9 cellular contexts compared by ENCODE assay signal in genomic region chr3:134313839-134314587, GRCh38.
DNase-seq lines count a peak whose midpoint lies in the region; ATAC-seq, FAIRE-seq and TF ChIP-seq lines count a peak whose summit lies in the region.
"Had no signal": no experiment of that assay in that cellular context is flagged by ENCODE, and none has a peak within 500 bp of the region (broad histone marks: within the 10 kb centered on the region; RNA-seq: fewer than 3 reads in every experiment).

No MANE protein-coding gene starts in this region.

- ATAC-seq in pancreas (peak; percentile 2 to 31 (median 20)), GM19463 (IDR thresholded peaks at IDR 0.05; ENCODE audit: unreplicated experiment) (no peak)

- intact Hi-C loops in pancreas (cut with DNase I), result loop anchor here in 1 of 3 donors (5.0 kb wide), 1 partner anchor 63 kb away; no protein-coding TSS in a partner anchor

- FAIRE-seq in pancreas (lab: Jason Lieb, UNC), result no peak

- H3K27me3 ChIP-seq in adipocyte (replicated peaks; ENCODE audit: control insufficient read depth, insufficient read depth, low read length) (no peaks in the 10 kb centered on the region), pancreas (no peaks in the 10 kb centered on the region)

- 57 to 59% methylated on average over 11 of the region's 11 CpGs for whole genome bisulfite sequencing in pancreas, 2 donors

- H3K36me3 ChIP-seq in adipocyte (ENCODE audit: control insufficient read depth, insufficient read depth, low read length, severe bottlenecking), result no peaks in the 10 kb centered on the region
- H3K36me3 ChIP-seq in pancreas, result no peaks in the 10 kb centered on the region

- H3K4me3 ChIP-seq in AG10803 (ENCODE audit: low read length) (peak overlapping the region; percentile 62), adipocyte (ENCODE audit: low read length) (peak overlapping the region; percentile 83), foreskin fibroblast (ENCODE audit: low read depth in 1 of 2, low read length in 2 of 2) (peak overlapping the region; percentile 52 to 67), pancreas (peak overlapping the region; percentile 13 to 47 (median 34))

- peaks cover 90% of the 10 kb centered on the region for H3K4me1 ChIP-seq in adipocyte (ENCODE audit: control insufficient read depth, insufficient read depth, low read length)
- peaks cover 0 to 13% (median 3%) of the 10 kb centered on the region in 3 donors for H3K4me1 ChIP-seq in pancreas

- no peaks in the 10 kb centered on the region for H3K9me3 ChIP-seq in adipocyte (ENCODE audit: control insufficient read depth, low read length)
- H3K9me3 ChIP-seq in pancreas, result no peaks in the 10 kb centered on the region

- H3K27ac ChIP-seq in pancreas, result peak overlapping the region; percentile 71 to 87 (median 81)

- TF ChIP-seq CTCF in AG10803 (conservative IDR thresholded peaks at IDR 0.05; ENCODE audit: low read length), result no peak
- TF ChIP-seq CTCF in foreskin fibroblast (IDR thresholded peaks at IDR 0.05; ENCODE audit: low read depth, low read length), result no peak
- TF ChIP-seq CTCF in pancreas (IDR thresholded peaks at IDR 0.05), result no peak

- peak overlapping the region; percentile 95 for H3K9ac ChIP-seq in adipocyte (ENCODE audit: low read length)

- DNase-seq in AG10803 (ENCODE audit: low read depth) (no peak), adipocyte (ENCODE audit: low read depth) (no peak), foreskin fibroblast (no peak), pancreas (no peak), GF-D8 (lab: John Stamatoyannopoulos, UW) (no peak)
- DNase-seq in activated CD4-positive, CD25-positive, alpha-beta regulatory T cell (lab: John Stamatoyannopoulos, UW), result no peak
- DNase-seq in stimulated activated naive CD4-positive, alpha-beta T cell treated with Interleukin-2 at 50 U/mL for 16 hours (lab: John Stamatoyannopoulos, UW), result no peak
- DNase-seq: CD4-positive, CD25-positive, alpha-beta regulatory T cell had no signal
